Comparison of ENCODE assay signal across 21 cellular contexts in genomic region chr1:15029036-15029435, GRCh38.
"Had no signal": no experiment of that assay in that cellular context is flagged by ENCODE, and none has a peak within 500 bp of the region (broad histone marks: within the 10 kb centered on the region; RNA-seq: fewer than 3 reads in every experiment).

No MANE protein-coding gene starts in this region.

- H3K27me3 ChIP-seq: brain microvascular endothelial cell, stomach had no signal

- H3K36me3 ChIP-seq: brain microvascular endothelial cell, stomach, thoracic aorta had no signal

- ATAC-seq: activated CD4-positive, alpha-beta T cell treated with anti-CD3 and anti-CD28 coated beads for 36 hours; esophagus mucosa; mucosa of descending colon; naive thymus-derived CD4-positive, alpha-beta T cell; psoas muscle; right cardiac atrium; WTC11 had no signal

- H3K4me3 Mint-ChIP-seq: activated CD4-positive, alpha-beta T cell treated with anti-CD3 and anti-CD28 coated beads for 36 hours; activated naive CD8-positive, alpha-beta T cell treated with anti-CD3 and anti-CD28 coated beads, Interleukin-2, amount 10 ng/mL, durations not matched to agents 7 days and 5 days; central memory CD8-positive, alpha-beta T cell; memory B cell; naive thymus-derived CD4-positive, alpha-beta T cell; T-helper 2 cell treated with Interferon-gamma antibody and Interleukin-4, amounts not matched to agents 5 μg/mL and 100 μg/mL, for 36 hours; WTC11 had no signal

- H3K27me3 Mint-ChIP-seq: activated CD4-positive, alpha-beta T cell treated with anti-CD3 and anti-CD28 coated beads for 36 hours had no signal

- H3K9me3 Mint-ChIP-seq: activated naive CD8-positive, alpha-beta T cell treated with anti-CD3 and anti-CD28 coated beads, Interleukin-2, amount 10 ng/mL, durations not matched to agents 7 days and 5 days; central memory CD8-positive, alpha-beta T cell; memory B cell; naive thymus-derived CD4-positive, alpha-beta T cell; T-helper 2 cell treated with Interferon-gamma antibody and Interleukin-4, amounts not matched to agents 5 μg/mL and 100 μg/mL, for 36 hours; WTC11 had no signal

- H3K27ac Mint-ChIP-seq: activated CD4-positive, alpha-beta T cell treated with anti-CD3 and anti-CD28 coated beads for 36 hours; activated naive CD8-positive, alpha-beta T cell treated with anti-CD3 and anti-CD28 coated beads, Interleukin-2, amount 10 ng/mL, durations not matched to agents 7 days and 5 days; memory B cell; naive thymus-derived CD4-positive, alpha-beta T cell; T-helper 2 cell treated with Interferon-gamma antibody and Interleukin-4, amounts not matched to agents 5 μg/mL and 100 μg/mL, for 36 hours had no signal

- H3K4me3 ChIP-seq: coronary artery, mucosa of descending colon, psoas muscle, stomach, thoracic aorta had no signal

- H3K36me3 Mint-ChIP-seq: activated naive CD8-positive, alpha-beta T cell treated with anti-CD3 and anti-CD28 coated beads, Interleukin-2, amount 10 ng/mL, durations not matched to agents 7 days and 5 days; memory B cell; naive thymus-derived CD4-positive, alpha-beta T cell; WTC11 had no signal

- H3K27ac ChIP-seq: brain microvascular endothelial cell, coronary artery, psoas muscle, stomach, thoracic aorta had no signal

- DNase-seq: activated CD4-positive, alpha-beta T cell treated with anti-CD3 and anti-CD28 coated beads for 36 hours; activated CD4-positive, alpha-beta T cell treated with anti-CD3 and anti-CD28 coated beads, Interleukin-2, amount 50 U/mL, for 48 hours; activated naive CD4-positive, alpha-beta T cell; activated naive CD8-positive, alpha-beta T cell treated with anti-CD3 and anti-CD28 coated beads, Interleukin-2, amount 10 ng/mL, durations not matched to agents 7 days and 5 days; brain microvascular endothelial cell; effector CD4-positive, alpha-beta T cell; mucosa of descending colon; naive thymus-derived CD4-positive, alpha-beta T cell; psoas muscle; SK-N-SH; stimulated activated CD4-positive, alpha-beta T cell treated with anti-CD3 and anti-CD28 coated beads, Interleukin-15, amount 100 ng/mL, for 24 hours; stimulated activated CD4-positive, alpha-beta T cell treated with anti-CD3 and anti-CD28 coated beads, Interleukin-2, amount 100 ng/mL, for 48 hours; stomach had no signal

- H3K4me1 ChIP-seq: psoas muscle had no signal

- H3K9me3 ChIP-seq: mucosa of descending colon, psoas muscle, SK-N-SH, stomach, thoracic aorta had no signal
